Comparison of ENCODE assay signal across 14 cellular contexts in genomic region chr6:126198581-126198980, GRCh38.
"Had no signal": no experiment of that assay in that cellular context is flagged by ENCODE, and none has a peak within 500 bp of the region (broad histone marks: within the 10 kb centered on the region; RNA-seq: fewer than 3 reads in every experiment).

No MANE protein-coding gene starts in this region.

- H3K27ac ChIP-seq: epithelial cell of prostate, gastrocnemius medialis, neutrophil, skin epidermis, tibial artery had no signal

- DNase-seq: activated CD4-positive, alpha-beta T cell treated with anti-CD3 and anti-CD28 coated beads, Interleukin-2, amount 50 U/mL, for 4 hours; activated CD8-positive, alpha-beta memory T cell treated with anti-CD3 and anti-CD28 coated beads, Interleukin-2, amount 10 ng/mL, durations not matched to agents 7 days and 5 days; activated effector memory CD4-positive, alpha-beta T cell treated with anti-CD3 and anti-CD28 coated beads, Interleukin-2, amount 50 U/mL, for 16 hours; activated T-cell treated with anti-CD3 and anti-CD28 coated beads, Interleukin-2, amount 50 U/mL, for 4 hours; amygdala; effector memory CD4-positive, alpha-beta T cell; gastrocnemius medialis; kidney; retina; tibial artery had no signal

- H3K36me3 ChIP-seq: gastrocnemius medialis, neutrophil, tibial artery had no signal

- H3K4me3 ChIP-seq: gastrocnemius medialis, skin epidermis, tibial artery had no signal

- FAIRE-seq: kidney had no signal

- H3K27me3 ChIP-seq: gastrocnemius medialis, neutrophil, tibial artery had no signal

- H3K4me1 ChIP-seq: gastrocnemius medialis, tibial artery had no signal

- H3K9me3 ChIP-seq: gastrocnemius medialis, neutrophil, tibial artery had no signal

- ATAC-seq: activated naive CD4-positive, alpha-beta T cell treated with anti-CD3 and anti-CD28 coated beads, Interleukin-2, amount 50 U/mL, for 72 hours; activated T-cell treated with anti-CD3 and anti-CD28 coated beads, Interleukin-2, amount 50 U/mL, for 4 hours; gastrocnemius medialis had no signal
